ENCODE assay signal across 18 cellular contexts in the genomic region with DNA sequence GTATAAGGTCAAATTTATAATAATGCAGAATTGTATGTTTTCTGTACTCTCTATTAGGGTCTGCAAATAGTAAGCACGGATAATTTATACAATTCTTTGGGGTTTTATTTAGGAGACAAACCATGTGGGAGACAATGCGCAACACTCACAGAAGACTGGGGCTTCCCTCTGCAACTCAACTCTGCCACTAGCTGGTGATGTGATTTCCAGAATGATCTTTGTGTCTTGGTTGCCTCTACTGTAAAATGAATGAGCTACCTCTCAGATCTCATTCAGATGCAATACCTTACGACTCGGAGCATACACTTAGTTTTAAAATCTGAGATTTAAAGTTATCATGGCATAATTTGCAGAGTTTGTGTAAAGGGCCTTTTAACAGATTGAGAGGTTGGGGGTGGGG. TPM values are rescaled to one million over a fixed set of nuclear protein-coding genes. Genes with fewer than 3 reads are reported as not detected.
DNase-seq lines count a peak whose midpoint lies in the region; ATAC-seq and TF ChIP-seq lines count a peak whose summit lies in the region.
"Had no signal": no experiment of that assay in that cellular context is flagged by ENCODE, and none has a peak within 500 bp of the region (broad histone marks: within the 10 kb centered on the region; RNA-seq: fewer than 3 reads in every experiment).

No MANE protein-coding gene starts in this region.

- peak overlapping the region; percentile 6 for H3K27ac Mint-ChIP-seq in CD4-positive, alpha-beta T cell
- H3K27ac Mint-ChIP-seq in T-cell (peak overlapping the region; percentile 53 to 82), MCF 10A (ENCODE audit: low read depth, unreplicated experiment) (no peak overlapping the region), H9 (no peak overlapping the region)
- H3K27ac Mint-ChIP-seq: dendritic cell treated with granulocyte-macrophage colony-stimulating factor and Interleukin-4, amounts not matched to agents 40 ng/mL and 50 ng/mL, for 4 days had no signal

- no peak overlapping the region for H4K8ac ChIP-seq in H9 (replicated peaks; ENCODE audit: insufficient read length, low read depth, low read length)

- no peaks in the 10 kb centered on the region for H3K27me3 ChIP-seq in CD4-positive, alpha-beta T cell (ENCODE audit: control insufficient read depth, insufficient read depth, low read length)
- H3K27me3 ChIP-seq in GM06990 (replicated peaks; ENCODE audit: control insufficient read depth, insufficient read depth, low read length) (no peaks in the 10 kb centered on the region), hepatocyte (no peaks in the 10 kb centered on the region), H9 (ENCODE audit: insufficient read depth, low read length) (peaks cover 3% of the 10 kb centered on the region; the same call in 1 of the 2 replicates), testis (no peaks in the 10 kb centered on the region)
- H3K27me3 ChIP-seq: pancreas, sigmoid colon had no signal

- no peak overlapping the region for H3K23ac ChIP-seq in H9 (ENCODE audit: insufficient read length, low read depth, low read length)

- H3K4me1 ChIP-seq in hepatocyte (ENCODE audit: insufficient read depth): peaks cover 42% of the 10 kb centered on the region
- peaks cover 7% of the 10 kb centered on the region; the same call in 1 of the 2 replicates for H3K4me1 ChIP-seq in H9 (ENCODE audit: insufficient read depth, low read length)
- peaks cover 5% of the 10 kb centered on the region for H3K4me1 ChIP-seq in testis

- no peak overlapping the region for H2BK12ac ChIP-seq in H9 (ENCODE audit: insufficient read length, low read depth, low read length)

- H4K20me1 ChIP-seq in hepatocyte (ENCODE audit: insufficient read depth, poor library complexity, severe bottlenecking): peaks cover 67% of the 10 kb centered on the region
- H4K20me1 ChIP-seq in H9 (ENCODE audit: control insufficient read depth, insufficient read depth, insufficient read length): no peaks in the 10 kb centered on the region

- WGBS in hepatocyte (ENCODE audit: low lambda C conversion rate, missing lambda C conversion rate): 88% methylated on average over 4 of the region's 4 CpGs
- no CpG with 5 or more reads among the region's 4 CpGs for WGBS in H9 (ENCODE audit: extremely low coverage, insufficient read length, low lambda C conversion rate)
- WGBS in testis, 2 donors: 91 to 95% methylated on average over 4 of the region's 4 CpGs

- H3K18ac ChIP-seq in H9 (ENCODE audit: insufficient read length, low read depth, low read length): no peak overlapping the region

- no peak overlapping the region for H3K56ac ChIP-seq in H9 (ENCODE audit: insufficient read length, low read depth, low read length)

- H2BK5ac ChIP-seq in H9 (ENCODE audit: insufficient read length, low read length): no peak overlapping the region

- no peak overlapping the region for H3K9ac ChIP-seq in H9 (ENCODE audit: extremely low read depth, insufficient read length, low read length)

- H3K79me1 ChIP-seq in H9 (ENCODE audit: insufficient read depth, low read depth, low read length, poor library complexity, severe bottlenecking): no peaks in the 10 kb centered on the region

- peaks cover 4% of the 10 kb centered on the region for H3K36me3 Mint-ChIP-seq in CD4-positive, alpha-beta T cell (ENCODE audit: low read depth)
- H3K36me3 Mint-ChIP-seq in T-cell (no peaks in the 10 kb centered on the region), MCF 10A (ENCODE audit: insufficient read depth, unreplicated experiment) (no peaks in the 10 kb centered on the region), H9 (ENCODE audit: insufficient read depth in 1 of 3, low read depth in 3 of 3) (no peaks in the 10 kb centered on the region)

- no peak for TF ChIP-seq CTCF in CD4-positive, alpha-beta T cell (IDR thresholded peaks at IDR 0.05)
- TF ChIP-seq CTCF in GM06990 (IDR thresholded peaks at IDR 0.05; ENCODE audit: insufficient read depth, low read length, poor library complexity, severe bottlenecking): peak; percentile 11
- TF ChIP-seq CTCF in hepatocyte (IDR thresholded peaks at IDR 0.05; ENCODE audit: poor library complexity): no peak
- TF ChIP-seq CTCF in MCF 10A (IDR thresholded peaks at IDR 0.05; ENCODE audit: unreplicated experiment): no peak
- TF ChIP-seq CTCF in H9 (conservative IDR thresholded peaks at IDR 0.05): no peak
- TF ChIP-seq CTCF in testis (IDR thresholded peaks at IDR 0.05): no peak

- no peak overlapping the region for H4K5ac ChIP-seq in H9 (ENCODE audit: insufficient read length, low read depth, low read length)

- no peaks in the 10 kb centered on the region for H3K9me2 ChIP-seq in hepatocyte (replicated peaks; ENCODE audit: insufficient read depth)

- H3K27ac ChIP-seq in CD4-positive, alpha-beta T cell (ENCODE audit: low read depth, low read length): no peak overlapping the region
- H3K27ac ChIP-seq in hepatocyte: no peak overlapping the region
- H3K27ac ChIP-seq in H9 (ENCODE audit: insufficient read length, low read depth, low read length): no peak overlapping the region
- no peak overlapping the region for H3K27ac ChIP-seq in testis
- H3K27ac ChIP-seq: pancreas, sigmoid colon had no signal

- H3K4me3 ChIP-seq in GM06990 (replicated peaks; ENCODE audit: low read depth, low read length) (no peak overlapping the region), hepatocyte (no peak overlapping the region), testis (no peak overlapping the region)
- H3K4me3 ChIP-seq: sigmoid colon had no signal

- TF ChIP-seq POLR2A in testis (IDR thresholded peaks at IDR 0.05): no peak

- ATAC-seq in CD4-positive, alpha-beta T cell (ENCODE audit: poor library complexity): peak; percentile 22
- ATAC-seq in T-cell (replicated peaks in 1 of 4): no peak
- ATAC-seq: pancreas had no signal

- no peak overlapping the region for H2BK15ac ChIP-seq in H9 (ENCODE audit: low read depth, low read length)

- no peak overlapping the region for H3K4ac ChIP-seq in H9 (ENCODE audit: low read depth, low read length)

- CTCF ChIA-PET in CD4-positive, alpha-beta T cell (lab: Charles Lee): interaction anchor here (0.7 to 2.7 kb wide), 2 partner anchors 9 to 458 kb away, joined by 3 to 8 read pairs; no protein-coding TSS in a partner anchor
- CTCF ChIA-PET in T-cell (lab: Charles Lee) (interaction anchor here (0.6 to 2.4 kb wide), 6 partner anchors 10 to 924 kb away, joined by 3 to 21 read pairs (median 4); no protein-coding TSS in a partner anchor), MCF 10A (lab: Yijun Ruan, JAX) (interaction anchor here (1.0 to 6.0 kb wide), 5 partner anchors 10 to 1485 kb away, joined by 3 to 24 read pairs (median 3); no protein-coding TSS in a partner anchor)

- H3K4me3 Mint-ChIP-seq in CD4-positive, alpha-beta T cell: no peak overlapping the region
- no peak overlapping the region for H3K4me3 Mint-ChIP-seq in T-cell
- H3K4me3 Mint-ChIP-seq in MCF 10A (ENCODE audit: unreplicated experiment): no peak overlapping the region
- H3K4me3 Mint-ChIP-seq in H9: no peak overlapping the region
- H3K4me3 Mint-ChIP-seq: dendritic cell treated with granulocyte-macrophage colony-stimulating factor and Interleukin-4, amounts not matched to agents 40 ng/mL and 50 ng/mL, for 4 days had no signal

- H2AK5ac ChIP-seq in H9 (ENCODE audit: insufficient read length, low read length): no peak overlapping the region

- DNase-seq in CD4-positive, alpha-beta T cell: no peak
- DNase-seq in GM06990 (ENCODE audit: extremely low read depth, insufficient read length) (no peak), T-cell (no peak), hepatocyte (ENCODE audit: low spot score) (no peak), MCF 10A (ENCODE audit: unreplicated experiment) (no peak), H9 (no peak), testis (no peak), OCI-M2 (lab: John Stamatoyannopoulos, UW; ENCODE audit: unreplicated experiment) (no peak)
- DNase-seq: activated CD4-positive, alpha-beta T cell treated with anti-CD3 and anti-CD28 coated beads, Interleukin-2, amount 50 U/mL, for 1 hour; Calu3; KG1; NCI-H1092 treated with DMSO at 0.1 percent for 48 hours; NCI-H2171; NCI-H774; pancreas; sigmoid colon; stimulated activated CD4-positive, alpha-beta T cell treated with anti-CD3 and anti-CD28 coated beads, Interleukin-4, amount 100 ng/mL, for 1 hour had no signal

- no peaks in the 10 kb centered on the region for H3K9me3 ChIP-seq in CD4-positive, alpha-beta T cell (ENCODE audit: control insufficient read depth, low read length)
- H3K9me3 ChIP-seq in hepatocyte (ENCODE audit: low read depth) (no peaks in the 10 kb centered on the region), H9 (ENCODE audit: control insufficient read depth, low read depth, low read length) (no peaks in the 10 kb centered on the region), testis (no peaks in the 10 kb centered on the region)
- H3K9me3 ChIP-seq: pancreas, sigmoid colon had no signal

- POLR2A ChIA-PET in CD4-positive, alpha-beta T cell (lab: Charles Lee): interaction anchor here (1.1 to 2.5 kb wide), 3 partner anchors 9 to 29 kb away, joined by 3 to 10 read pairs (median 5); no protein-coding TSS in a partner anchor
- POLR2A ChIA-PET in T-cell (lab: Charles Lee) (no interaction called here), MCF 10A (lab: Yijun Ruan, JAX) (interaction anchor here (0.6 kb wide), 1 partner anchor 363 kb away, joined by 4 read pairs; no protein-coding TSS in a partner anchor)

- H3K4me2 ChIP-seq in hepatocyte (peak overlapping the region; percentile 85), H9 (ENCODE audit: insufficient read depth, insufficient read length, low read length) (no peak overlapping the region)

- H3K4me1 Mint-ChIP-seq in CD4-positive, alpha-beta T cell (ENCODE audit: low read depth): peaks cover 64% of the 10 kb centered on the region
- H3K4me1 Mint-ChIP-seq in T-cell (peaks cover 52 to 88% (median 73%) of the 10 kb centered on the region in 3 donors), MCF 10A (ENCODE audit: insufficient read depth, unreplicated experiment) (peaks cover 4% of the 10 kb centered on the region), H9 (peaks cover 18 to 21% of the 10 kb centered on the region in 2 experiments)

- no peak overlapping the region for H3T11ph ChIP-seq in H9 (ENCODE audit: low read length)

- H3K14ac ChIP-seq in H9 (ENCODE audit: insufficient read depth, low read length): no peak overlapping the region

- no peaks in the 10 kb centered on the region for H3K9me3 Mint-ChIP-seq in CD4-positive, alpha-beta T cell
- H3K9me3 Mint-ChIP-seq in T-cell (no peaks in the 10 kb centered on the region), MCF 10A (ENCODE audit: unreplicated experiment) (no peaks in the 10 kb centered on the region), H9 (no peaks in the 10 kb centered on the region)
- H3K9me3 Mint-ChIP-seq: dendritic cell treated with granulocyte-macrophage colony-stimulating factor and Interleukin-4, amounts not matched to agents 40 ng/mL and 50 ng/mL, for 4 days had no signal

- no peak overlapping the region for H2AFZ ChIP-seq in hepatocyte
- H2AFZ ChIP-seq in H9 (ENCODE audit: low read length): no peak overlapping the region

- intact Hi-C loops in CD4-positive, alpha-beta T cell (cut with DNase I, micrococcal nuclease): loop anchor here in 1 of 2 experiments (10.0 kb wide), 3 partner anchors 408 to 1992 kb away; partner anchors contain the start of genes MCM9, NUS1 and TBC1D32
- intact Hi-C loops in MCF 10A (cut with micrococcal nuclease) (no loop called here), testis (cut with DNase I; ENCODE audit: low total_unique reads) (no loop called here)

- H3K27me3 Mint-ChIP-seq in CD4-positive, alpha-beta T cell: no peaks in the 10 kb centered on the region
- no peaks in the 10 kb centered on the region for H3K27me3 Mint-ChIP-seq in T-cell
- H3K27me3 Mint-ChIP-seq in MCF 10A (ENCODE audit: insufficient read depth, unreplicated experiment): no peaks in the 10 kb centered on the region
- H3K27me3 Mint-ChIP-seq in H9 (ENCODE audit: low read depth): peaks cover 22% of the 10 kb centered on the region

- H2BK20ac ChIP-seq in H9 (ENCODE audit: low read depth, low read length, poor library complexity, severe bottlenecking): no peak overlapping the region

- H4K91ac ChIP-seq in H9 (ENCODE audit: insufficient read length, low read depth, low read length): no peak overlapping the region

- BruUV-seq in MCF 10A (replicated peaks; lab: Mats Ljungman, UMichigan): no TSS peak

- H2BK120ac ChIP-seq in H9 (ENCODE audit: low read depth, low read length, poor library complexity, severe bottlenecking): no peak overlapping the region

- H3K79me2 ChIP-seq in hepatocyte (peaks cover 99% of the 10 kb centered on the region), H9 (ENCODE audit: insufficient read depth, low read length) (no peaks in the 10 kb centered on the region)

- H3K23me2 ChIP-seq in H9 (ENCODE audit: insufficient read length, low read depth, low read length, poor library complexity, severe bottlenecking): peaks cover 4% of the 10 kb centered on the region

- H3K36me3 ChIP-seq in GM06990 (ENCODE audit: control insufficient read depth, insufficient read depth, low read length): no peaks in the 10 kb centered on the region
- H3K36me3 ChIP-seq in hepatocyte (replicated peaks; ENCODE audit: insufficient read depth, low read depth): no peaks in the 10 kb centered on the region
- H3K36me3 ChIP-seq in testis (ENCODE audit: low read depth, missing control alignments): no peaks in the 10 kb centered on the region
- H3K36me3 ChIP-seq: pancreas, sigmoid colon had no signal

RNA-seq across cellular contexts. Expression of gene MAN1A1, which starts 6.4 kb away (rescaled TPM):
- 1 to 10 TPM; 4.5 to 4.9 TPM for total RNA-seq in CD4-positive, alpha-beta T cell
- total RNA-seq in T-cell: 10 to 100 TPM in 3 of 5 donors, 1 to 10 TPM in 2; 9.4 to 13.6 (median 12.3) TPM
- 228 and 245 TPM in 2 replicates for total RNA-seq in hepatocyte
- polyA plus RNA-seq in hepatocyte: 112 and 117 TPM in 2 replicates
- total RNA-seq in MCF 10A (2022): 1.3 and 1.6 TPM in 2 replicates
- 1.6 and 1.9 TPM in 2 replicates for total RNA-seq in H9 (2021)
- 10 to 100 TPM; 12.8 to 21.1 TPM for total RNA-seq in testis
- 15.0 TPM for polyA plus RNA-seq in testis (ENCODE audit: insufficient read depth, low read depth, low replicate concordance)

Comparison
In these comparisons a context has a peak if more than half of its experiments do, and no peak if none do; other contexts are left out.
1. H3K27ac Mint-ChIP-seq: peak in CD4-positive, alpha-beta T cell (single experiment) and T-cell (2 of 2); none in MCF 10A (single experiment) and H9 (0 of 3).
2. RNA of gene MAN1A1, which starts 6.4 kb away (total RNA-seq): 228 to 245 TPM in hepatocyte; 12.8 to 21.1 TPM in testis, 9.4 to 13.6 TPM in T-cell, 4.5 to 4.9 TPM in CD4-positive, alpha-beta T cell, 1.6 to 1.9 TPM in H9 and 1.3 to 1.6 TPM in MCF 10A; every median in the first group is over 10 times any median in the second.
3. POLR2A ChIA-PET loops: an anchor here in CD4-positive, alpha-beta T cell (1.1 to 2.5 kb wide) and MCF 10A (0.6 kb wide); none called in T-cell.